1 cellular context compared by ENCODE assay signal in the genomic region with DNA sequence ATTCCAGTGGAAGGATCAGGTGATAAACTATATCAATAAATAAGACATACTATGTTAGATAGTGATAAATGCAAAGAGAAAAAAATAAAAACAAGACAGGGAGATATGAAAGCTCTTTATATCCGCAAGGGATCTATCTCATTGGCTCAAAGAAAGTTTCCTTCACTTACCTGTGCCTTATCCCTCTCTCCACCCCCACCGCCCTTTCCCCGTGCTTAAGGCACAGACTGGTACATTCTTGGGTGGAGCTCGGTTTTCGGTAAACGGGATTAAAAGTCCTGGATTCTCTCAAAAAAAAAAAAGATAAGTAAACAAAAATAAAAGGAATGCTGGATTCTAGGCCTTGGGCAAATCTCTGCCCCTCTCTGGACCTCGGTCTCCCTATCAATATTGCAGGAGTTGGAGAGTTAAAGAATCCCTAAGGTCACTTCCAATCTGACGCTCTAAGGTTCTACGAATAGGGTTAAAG.
TF ChIP-seq lines count a peak whose summit lies in the region.

No MANE protein-coding gene starts in this region.

TF ChIP-seq in endothelial cell of umbilical vein, 7 proteins besides CTCF, POLR2A, EP300 and RAD21:
- TF ChIP-seq POLR2AphosphoS5 (IDR thresholded peaks at IDR 0.05; ENCODE audit: insufficient read depth, low read depth, low read length) (no peak), FOS (IDR thresholded peaks at IDR 0.05; ENCODE audit: borderline replicate concordance, insufficient read depth, low read length) (no peak), EZH2 (IDR thresholded peaks at IDR 0.05; ENCODE audit: borderline replicate concordance, low read depth, low read length, severe bottlenecking) (no peak), JUN (IDR thresholded peaks at IDR 0.05; ENCODE audit: borderline replicate concordance, insufficient read depth, insufficient read length, low read depth) (no peak), GATA2 (IDR thresholded peaks at IDR 0.05; ENCODE audit: insufficient read depth, insufficient read length, low read depth, low read length) (no peak), MYC (IDR thresholded peaks at IDR 0.05; ENCODE audit: low read depth, low read length) (no peak)
- TF ChIP-seq, protein P1, sequence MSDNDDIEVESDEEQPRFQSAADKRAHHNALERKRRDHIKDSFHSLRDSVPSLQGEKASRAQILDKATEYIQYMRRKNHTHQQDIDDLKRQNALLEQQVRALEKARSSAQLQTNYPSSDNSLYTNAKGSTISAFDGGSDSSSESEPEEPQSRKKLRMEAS (IDR thresholded peaks at IDR 0.05; ENCODE audit: insufficient read depth, insufficient read length) = no peak
